Comparison of ENCODE assay signal across 11 cellular contexts in the genomic region with DNA sequence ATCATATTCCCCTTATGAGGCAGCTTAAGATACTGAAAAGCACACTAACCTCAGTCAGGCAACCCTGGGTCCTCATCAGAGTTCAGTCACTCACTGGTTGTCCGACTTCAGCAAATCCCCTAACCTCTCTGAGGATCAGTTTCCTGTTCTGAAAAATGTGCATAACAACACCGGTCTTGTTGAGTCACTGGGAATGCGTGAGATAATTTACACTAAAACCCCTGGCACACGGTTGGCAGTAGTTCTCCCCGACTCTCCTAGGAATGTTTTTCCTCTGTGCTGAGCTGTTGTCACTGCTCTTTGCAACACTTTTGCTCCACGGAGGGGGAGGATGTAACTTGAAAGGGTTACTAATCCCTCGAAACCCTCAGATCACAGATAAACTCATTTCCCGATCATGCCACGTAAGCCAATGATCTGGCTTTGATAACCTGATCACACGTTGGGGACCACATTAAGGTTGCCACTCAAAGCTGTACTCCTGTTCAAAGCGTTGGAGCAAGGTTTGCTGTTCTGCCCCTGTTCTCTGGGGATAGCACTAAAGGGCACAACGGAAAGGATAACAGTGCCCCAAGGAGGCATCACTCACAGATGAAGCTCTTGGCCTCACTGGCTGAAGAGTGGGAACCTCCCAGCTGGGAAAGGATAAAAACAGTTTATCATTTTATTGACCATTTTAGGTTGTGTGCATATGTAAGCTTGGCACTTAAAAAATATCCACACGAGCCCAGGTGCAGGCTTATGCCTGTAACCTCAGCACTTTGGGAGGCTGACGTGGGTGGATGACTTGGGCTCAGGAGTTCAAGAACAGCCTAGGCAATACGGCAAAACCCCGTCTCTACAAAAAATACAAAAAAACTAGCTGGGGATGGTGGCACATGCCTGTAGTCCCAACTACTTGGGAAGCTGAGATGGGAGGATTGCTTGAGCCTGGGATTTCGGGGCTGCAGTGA. TPM values are rescaled to one million over a fixed set of nuclear protein-coding genes. Genes with fewer than 3 reads are reported as not detected.
A peak's percentile ranks its signal among the peaks of the same experiment; 100 is the strongest.
DNase-seq lines count a peak whose midpoint lies in the region; ATAC-seq and TF ChIP-seq lines count a peak whose summit lies in the region.
"Had no signal": no experiment of that assay in that cellular context is flagged by ENCODE, and none has a peak within 500 bp of the region (broad histone marks: within the 10 kb centered on the region; RNA-seq: fewer than 3 reads in every experiment).

No MANE protein-coding gene starts in this region.

- DNase-seq in HT1080 (ENCODE audit: low read depth) (peak; percentile 42), choroid plexus epithelial cell (ENCODE audit: low read depth) (peak; percentile 36), NCI-H1092 (lab: John Stamatoyannopoulos, UW) (no peak), mesenteric fat pad (ENCODE audit: low spot score) (no peak), pons (ENCODE audit: low spot score) (no peak)
- DNase-seq in activated CD4-positive, alpha-beta T cell treated with anti-CD3 and anti-CD28 coated beads, Interleukin-2, amount 50 U/mL, for 1 hour: peak; percentile 23
- peak; percentile 62 to 69 for DNase-seq in stimulated activated CD4-positive, alpha-beta T cell treated with anti-CD3 and anti-CD28 coated beads, Interleukin-2, amount 100 ng/mL, for 24 hours
- DNase-seq: activated gamma-delta T cell treated with Interleukin-2 at 50 U/mL for 16 hours, DMS79, foreskin melanocyte had no signal

- H3K4me3 ChIP-seq in choroid plexus epithelial cell (ENCODE audit: low read depth, low read length): no peak overlapping the region

- ATAC-seq in GM21619 (IDR thresholded peaks at IDR 0.05; ENCODE audit: unreplicated experiment): no peak

- TF ChIP-seq CTCF in choroid plexus epithelial cell (conservative IDR thresholded peaks at IDR 0.05; ENCODE audit: low read depth, low read length): no peak

RNA-seq across cellular contexts. Expression of a gene that starts 5.0 kb away (rescaled TPM):
- total RNA-seq in HT1080 (2014; rRNA removed; shearing (Covaris generic)): 46.4 and 49.6 TPM in 2 replicates
- polyA plus RNA-seq in HT1080 (2015; cell fraction: cytosol; rRNA removed): 48.2 and 54.5 TPM in 2 replicates
- polyA plus RNA-seq in HT1080 (2015; cell fraction: nucleus; rRNA removed): 95.8 and 118 TPM in 2 replicates
- total RNA-seq in mesenteric fat pad: 137 TPM

RNA-seq across cellular contexts. Expression of a gene that starts 21.6 kb away (rescaled TPM):
- not detected in 2 replicates for total RNA-seq in HT1080 (2014; rRNA removed; shearing (Covaris generic))
- polyA plus RNA-seq in HT1080 (2015; cell fraction: cytosol; rRNA removed): not detected in 2 replicates
- not detected in 2 replicates for polyA plus RNA-seq in HT1080 (2015; cell fraction: nucleus; rRNA removed)
- total RNA-seq in mesenteric fat pad: 2.4 TPM

Comparison
In these comparisons a context has a peak if more than half of its experiments do, and no peak if none do; other contexts are left out.
1. DNase-seq: peak in HT1080 (single experiment), activated CD4-positive, alpha-beta T cell treated with anti-CD3 and anti-CD28 coated beads, Interleukin-2, amount 50 U/mL, for 1 hour (single experiment), choroid plexus epithelial cell (single experiment) and stimulated activated CD4-positive, alpha-beta T cell treated with anti-CD3 and anti-CD28 coated beads, Interleukin-2, amount 100 ng/mL, for 24 hours (2 of 2); none in NCI-H1092 (single experiment), mesenteric fat pad (single experiment) and pons (single experiment).